Comparison of ENCODE assay signal across 2 cellular contexts in the genomic region with DNA sequence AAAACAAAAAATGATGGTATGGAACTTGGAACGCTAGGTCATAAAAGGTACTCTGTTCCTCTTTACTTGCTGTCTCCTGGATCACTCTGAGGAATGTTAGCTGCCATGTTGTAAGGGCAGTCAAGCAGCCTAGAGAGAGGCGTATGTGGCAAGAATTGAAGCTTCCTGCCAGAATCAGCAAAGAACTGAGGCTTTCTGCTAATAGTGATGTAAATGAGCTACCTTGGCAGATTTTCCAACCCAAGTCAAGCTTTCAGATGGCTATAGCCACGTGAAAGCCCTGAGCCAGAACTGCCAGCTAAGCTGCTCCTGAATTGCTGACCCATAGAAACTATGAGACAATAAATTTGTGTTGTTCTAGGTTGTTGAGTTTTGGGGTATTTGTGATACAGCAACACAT.
TF ChIP-seq lines count a peak whose summit lies in the region.

No MANE protein-coding gene starts in this region.

TF ChIP-seq in GM23338, 12 proteins besides CTCF, POLR2A, EP300 and RAD21 (continued from another document):
- no peak for TF ChIP-seq ZNF331 (CRISPR knock-in tag; IDR thresholded peaks at IDR 0.05; ENCODE audit: low read depth)
- no peak for TF ChIP-seq CREB1 (CRISPR knock-in tag; IDR thresholded peaks at IDR 0.05; ENCODE audit: low read depth)
- no peak for TF ChIP-seq EZH2 (IDR thresholded peaks at IDR 0.05; ENCODE audit: low read depth, unreplicated experiment)
- TF ChIP-seq JUNB (IDR thresholded peaks at IDR 0.05; ENCODE audit: unreplicated experiment), result no peak
- no peak for TF ChIP-seq REST (IDR thresholded peaks at IDR 0.05; ENCODE audit: unreplicated experiment)
- TF ChIP-seq ZNF114 (CRISPR knock-in tag; IDR thresholded peaks at IDR 0.05), result no peak
- TF ChIP-seq, protein P1, sequence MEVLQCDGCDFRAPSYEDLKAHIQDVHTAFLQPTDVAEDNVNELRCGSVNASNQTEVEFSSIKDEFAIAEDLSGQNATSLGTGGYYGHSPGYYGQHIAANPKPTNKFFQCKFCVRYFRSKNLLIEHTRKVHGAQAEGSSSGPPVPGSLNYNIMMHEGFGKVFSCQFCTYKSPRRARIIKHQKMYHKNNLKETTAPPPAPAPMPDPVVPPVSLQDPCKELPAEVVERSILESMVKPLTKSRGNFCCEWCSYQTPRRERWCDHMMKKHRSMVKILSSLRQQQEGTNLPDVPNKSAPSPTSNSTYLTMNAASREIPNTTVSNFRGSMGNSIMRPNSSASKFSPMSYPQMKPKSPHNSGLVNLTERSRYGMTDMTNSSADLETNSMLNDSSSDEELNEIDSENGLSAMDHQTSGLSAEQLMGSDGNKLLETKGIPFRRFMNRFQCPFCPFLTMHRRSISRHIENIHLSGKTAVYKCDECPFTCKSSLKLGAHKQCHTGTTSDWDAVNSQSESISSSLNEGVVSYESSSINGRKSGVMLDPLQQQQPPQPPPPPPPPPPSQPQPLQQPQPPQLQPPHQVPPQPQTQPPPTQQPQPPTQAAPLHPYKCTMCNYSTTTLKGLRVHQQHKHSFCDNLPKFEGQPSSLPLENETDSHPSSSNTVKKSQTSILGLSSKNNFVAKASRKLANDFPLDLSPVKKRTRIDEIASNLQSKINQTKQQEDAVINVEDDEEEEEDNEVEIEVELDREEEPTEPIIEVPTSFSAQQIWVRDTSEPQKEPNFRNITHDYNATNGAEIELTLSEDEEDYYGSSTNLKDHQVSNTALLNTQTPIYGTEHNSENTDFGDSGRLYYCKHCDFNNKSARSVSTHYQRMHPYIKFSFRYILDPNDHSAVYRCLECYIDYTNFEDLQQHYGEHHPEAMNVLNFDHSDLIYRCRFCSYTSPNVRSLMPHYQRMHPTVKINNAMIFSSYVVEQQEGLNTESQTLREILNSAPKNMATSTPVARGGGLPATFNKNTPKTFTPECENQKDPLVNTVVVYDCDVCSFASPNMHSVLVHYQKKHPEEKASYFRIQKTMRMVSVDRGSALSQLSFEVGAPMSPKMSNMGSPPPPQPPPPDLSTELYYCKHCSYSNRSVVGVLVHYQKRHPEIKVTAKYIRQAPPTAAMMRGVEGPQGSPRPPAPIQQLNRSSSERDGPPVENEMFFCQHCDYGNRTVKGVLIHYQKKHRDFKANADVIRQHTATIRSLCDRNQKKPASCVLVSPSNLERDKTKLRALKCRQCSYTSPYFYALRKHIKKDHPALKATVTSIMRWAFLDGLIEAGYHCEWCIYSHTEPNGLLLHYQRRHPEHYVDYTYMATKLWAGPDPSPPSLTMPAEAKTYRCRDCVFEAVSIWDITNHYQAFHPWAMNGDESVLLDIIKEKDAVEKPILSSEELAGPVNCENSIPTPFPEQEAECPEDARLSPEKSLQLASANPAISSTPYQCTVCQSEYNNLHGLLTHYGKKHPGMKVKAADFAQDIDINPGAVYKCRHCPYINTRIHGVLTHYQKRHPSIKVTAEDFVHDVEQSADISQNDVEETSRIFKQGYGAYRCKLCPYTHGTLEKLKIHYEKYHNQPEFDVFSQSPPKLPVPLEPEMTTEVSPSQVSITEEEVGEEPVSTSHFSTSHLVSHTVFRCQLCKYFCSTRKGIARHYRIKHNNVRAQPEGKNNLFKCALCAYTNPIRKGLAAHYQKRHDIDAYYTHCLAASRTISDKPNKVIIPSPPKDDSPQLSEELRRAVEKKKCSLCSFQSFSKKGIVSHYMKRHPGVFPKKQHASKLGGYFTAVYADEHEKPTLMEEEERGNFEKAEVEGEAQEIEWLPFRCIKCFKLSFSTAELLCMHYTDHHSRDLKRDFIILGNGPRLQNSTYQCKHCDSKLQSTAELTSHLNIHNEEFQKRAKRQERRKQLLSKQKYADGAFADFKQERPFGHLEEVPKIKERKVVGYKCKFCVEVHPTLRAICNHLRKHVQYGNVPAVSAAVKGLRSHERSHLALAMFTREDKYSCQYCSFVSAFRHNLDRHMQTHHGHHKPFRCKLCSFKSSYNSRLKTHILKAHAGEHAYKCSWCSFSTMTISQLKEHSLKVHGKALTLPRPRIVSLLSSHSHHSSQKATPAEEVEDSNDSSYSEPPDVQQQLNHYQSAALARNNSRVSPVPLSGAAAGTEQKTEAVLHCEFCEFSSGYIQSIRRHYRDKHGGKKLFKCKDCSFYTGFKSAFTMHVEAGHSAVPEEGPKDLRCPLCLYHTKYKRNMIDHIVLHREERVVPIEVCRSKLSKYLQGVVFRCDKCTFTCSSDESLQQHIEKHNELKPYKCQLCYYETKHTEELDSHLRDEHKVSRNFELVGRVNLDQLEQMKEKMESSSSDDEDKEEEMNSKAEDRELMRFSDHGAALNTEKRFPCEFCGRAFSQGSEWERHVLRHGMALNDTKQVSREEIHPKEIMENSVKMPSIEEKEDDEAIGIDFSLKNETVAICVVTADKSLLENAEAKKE (CRISPR knock-in tag; IDR thresholded peaks at IDR 0.05), result no peak
- TF ChIP-seq, protein P2, sequence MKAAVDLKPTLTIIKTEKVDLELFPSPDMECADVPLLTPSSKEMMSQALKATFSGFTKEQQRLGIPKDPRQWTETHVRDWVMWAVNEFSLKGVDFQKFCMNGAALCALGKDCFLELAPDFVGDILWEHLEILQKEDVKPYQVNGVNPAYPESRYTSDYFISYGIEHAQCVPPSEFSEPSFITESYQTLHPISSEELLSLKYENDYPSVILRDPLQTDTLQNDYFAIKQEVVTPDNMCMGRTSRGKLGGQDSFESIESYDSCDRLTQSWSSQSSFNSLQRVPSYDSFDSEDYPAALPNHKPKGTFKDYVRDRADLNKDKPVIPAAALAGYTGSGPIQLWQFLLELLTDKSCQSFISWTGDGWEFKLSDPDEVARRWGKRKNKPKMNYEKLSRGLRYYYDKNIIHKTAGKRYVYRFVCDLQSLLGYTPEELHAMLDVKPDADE (IDR thresholded peaks at IDR 0.05), result no peak
- TF ChIP-seq POLR2AphosphoS5 (IDR thresholded peaks at IDR 0.05; ENCODE audit: low read depth), result no peak
- no peak for TF ChIP-seq STAT1 (IDR thresholded peaks at IDR 0.05; ENCODE audit: unreplicated experiment)
TF ChIP-seq in GM23338: peak in this region for 0.

TF ChIP-seq in K562, 482 proteins besides CTCF, POLR2A, EP300 and RAD21:
- TF ChIP-seq, protein P3, sequence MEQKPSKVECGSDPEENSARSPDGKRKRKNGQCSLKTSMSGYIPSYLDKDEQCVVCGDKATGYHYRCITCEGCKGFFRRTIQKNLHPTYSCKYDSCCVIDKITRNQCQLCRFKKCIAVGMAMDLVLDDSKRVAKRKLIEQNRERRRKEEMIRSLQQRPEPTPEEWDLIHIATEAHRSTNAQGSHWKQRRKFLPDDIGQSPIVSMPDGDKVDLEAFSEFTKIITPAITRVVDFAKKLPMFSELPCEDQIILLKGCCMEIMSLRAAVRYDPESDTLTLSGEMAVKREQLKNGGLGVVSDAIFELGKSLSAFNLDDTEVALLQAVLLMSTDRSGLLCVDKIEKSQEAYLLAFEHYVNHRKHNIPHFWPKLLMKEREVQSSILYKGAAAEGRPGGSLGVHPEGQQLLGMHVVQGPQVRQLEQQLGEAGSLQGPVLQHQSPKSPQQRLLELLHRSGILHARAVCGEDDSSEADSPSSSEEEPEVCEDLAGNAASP (IDR thresholded peaks at IDR 0.05), result no peak
- no peak for TF ChIP-seq MAFF (IDR thresholded peaks at IDR 0.05; ENCODE audit: low read length)
- TF ChIP-seq, protein P4, sequence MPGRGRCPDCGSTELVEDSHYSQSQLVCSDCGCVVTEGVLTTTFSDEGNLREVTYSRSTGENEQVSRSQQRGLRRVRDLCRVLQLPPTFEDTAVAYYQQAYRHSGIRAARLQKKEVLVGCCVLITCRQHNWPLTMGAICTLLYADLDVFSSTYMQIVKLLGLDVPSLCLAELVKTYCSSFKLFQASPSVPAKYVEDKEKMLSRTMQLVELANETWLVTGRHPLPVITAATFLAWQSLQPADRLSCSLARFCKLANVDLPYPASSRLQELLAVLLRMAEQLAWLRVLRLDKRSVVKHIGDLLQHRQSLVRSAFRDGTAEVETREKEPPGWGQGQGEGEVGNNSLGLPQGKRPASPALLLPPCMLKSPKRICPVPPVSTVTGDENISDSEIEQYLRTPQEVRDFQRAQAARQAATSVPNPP (IDR thresholded peaks at IDR 0.05; ENCODE audit: borderline replicate concordance, insufficient read depth, insufficient read length), result no peak
- no peak for TF ChIP-seq ZNF347 (CRISPR knock-in tag; IDR thresholded peaks at IDR 0.05; ENCODE audit: low read depth)
- TF ChIP-seq LCOR (CRISPR knock-in tag; IDR thresholded peaks at IDR 0.05), result no peak
- no peak for TF ChIP-seq FOXO4 (CRISPR knock-in tag; IDR thresholded peaks at IDR 0.05)
- no peak for TF ChIP-seq ZNF134 (CRISPR knock-in tag; conservative IDR thresholded peaks at IDR 0.05)
- no peak for TF ChIP-seq HLTF (IDR thresholded peaks at IDR 0.05)
